1 cellular context compared by ENCODE assay signal in the genomic region with DNA sequence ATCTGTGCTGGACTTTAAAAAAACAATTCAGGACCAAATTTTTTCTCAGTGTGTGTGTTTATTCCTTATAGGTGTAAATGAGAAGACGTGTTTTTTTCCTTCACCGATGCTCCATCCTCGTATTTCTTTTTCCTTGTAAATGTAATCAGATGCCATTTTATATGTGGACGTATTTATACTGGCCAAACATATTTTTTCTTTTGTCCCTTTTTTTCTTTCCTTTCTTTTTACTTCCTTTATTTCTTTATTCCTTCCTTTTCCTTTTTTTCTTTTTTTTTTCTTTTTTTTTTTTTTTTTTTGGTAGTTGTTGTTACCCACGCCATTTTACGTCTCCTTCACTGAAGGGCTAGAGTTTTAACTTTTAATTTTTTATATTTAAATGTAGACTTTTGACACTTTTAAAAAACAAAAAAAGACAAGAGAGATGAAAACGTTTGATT.
TF ChIP-seq lines count a peak whose summit lies in the region.

No MANE protein-coding gene starts in this region.

TF ChIP-seq in endothelial cell of umbilical vein, 7 proteins besides CTCF, POLR2A, EP300 and RAD21 (continued from another document):
- TF ChIP-seq JUN (IDR thresholded peaks at IDR 0.05; ENCODE audit: borderline replicate concordance, insufficient read depth, insufficient read length, low read depth) (no peak), MAX (IDR thresholded peaks at IDR 0.05; ENCODE audit: insufficient read depth, insufficient read length) (no peak), EZH2 (IDR thresholded peaks at IDR 0.05; ENCODE audit: borderline replicate concordance, low read depth, low read length, severe bottlenecking) (no peak)
TF ChIP-seq in endothelial cell of umbilical vein: peak in this region for 0.
